ENCODE assay signal across 20 cellular contexts in genomic region chr11:95266751-95267374, GRCh38. TPM values are rescaled to one million over a fixed set of nuclear protein-coding genes. Genes with fewer than 3 reads are reported as not detected.
DNase-seq lines count a peak whose midpoint lies in the region; ATAC-seq, FAIRE-seq and TF ChIP-seq lines count a peak whose summit lies in the region.
"Had no signal": no experiment of that assay in that cellular context is flagged by ENCODE, and none has a peak within 500 bp of the region (broad histone marks: within the 10 kb centered on the region; RNA-seq: fewer than 3 reads in every experiment).

No MANE protein-coding gene starts in this region.

- BruUV-seq in mammary epithelial cell (replicated peaks; lab: Mats Ljungman, UMichigan), result no TSS peak

- CTCF ChIA-PET in mammary epithelial cell (lab: Charles Lee; ENCODE audit: low non-redundant PET), result no interaction called here

- peak; percentile 50 for DNase-seq in GM03348 (ENCODE audit: low spot score)
- DNase-seq in astrocyte of the hippocampus (ENCODE audit: low read depth, low spot score), result peak; percentile 40
- DNase-seq in hepatocyte (ENCODE audit: low spot score), result no peak
- DNase-seq in sigmoid colon, result peak; percentile 78
- DNase-seq in GM19239 (ENCODE audit: insufficient read length, low spot score), result no peak
- DNase-seq in mammary epithelial cell, result no peak
- DNase-seq: activated CD4-positive, alpha-beta T cell treated with anti-CD3 and anti-CD28 coated beads, Interleukin-2, amount 50 U/mL, for 1 hour; hypothalamus; left colon; NCI-H1694 treated with DMSO at 0.1 percent for 48 hours; NCI-H524; PC-3 had no signal

- in situ Hi-C loops in mammary epithelial cell (cut with MboI; ENCODE audit: low sequenced_read_pairs in 2 of 2), result no loop called here

- intact Hi-C loops in sigmoid colon (cut with DNase I), result no loop called here
- intact Hi-C loops in mammary epithelial cell (cut with micrococcal nuclease), result no loop called here

- dilution Hi-C loops in mammary epithelial cell (cut with HindIII; ENCODE audit: low sequenced_read_pairs), result no loop called here

- FAIRE-seq in GM19239 (lab: Jason Lieb, UNC), result no peak
- FAIRE-seq: colon, HTR-8/SVneo had no signal

- no peak overlapping the region for H3K9ac ChIP-seq in mammary epithelial cell (ENCODE audit: insufficient read depth, low read length)
- H3K9ac ChIP-seq: BLaER1 had no signal

- no peaks in the 10 kb centered on the region for H3K9me2 ChIP-seq in hepatocyte (replicated peaks; ENCODE audit: insufficient read depth)

- no peak overlapping the region for H3K4me3 ChIP-seq in hepatocyte
- no peak overlapping the region for H3K4me3 ChIP-seq in sigmoid colon
- H3K4me3 ChIP-seq in mammary epithelial cell (replicated peaks in 1 of 3; ENCODE audit: insufficient read depth in 1 of 3, low read depth in 2 of 3, low read length in 3 of 3), result no peak overlapping the region
- H3K4me3 ChIP-seq: BLaER1, HAP-1, SK-N-MC had no signal

- H2AFZ ChIP-seq in hepatocyte (no peak overlapping the region), mammary epithelial cell (ENCODE audit: low read depth, low read length) (no peak overlapping the region)

- H3K27ac ChIP-seq in hepatocyte (no peak overlapping the region), sigmoid colon (peak overlapping the region; percentile 5 to 66 (median 44)), mammary epithelial cell (ENCODE audit: insufficient read depth, low read depth, low read length) (no peak overlapping the region)
- H3K27ac ChIP-seq: BLaER1, epithelial cell of prostate, SK-N-MC had no signal

- H4K20me1 ChIP-seq in hepatocyte (ENCODE audit: insufficient read depth, poor library complexity, severe bottlenecking) (no peaks in the 10 kb centered on the region), mammary epithelial cell (ENCODE audit: insufficient read depth, low read length) (no peaks in the 10 kb centered on the region)
- H4K20me1 ChIP-seq: BLaER1 had no signal

- no peaks in the 10 kb centered on the region for H3K9me3 ChIP-seq in hepatocyte (ENCODE audit: low read depth)
- no peaks in the 10 kb centered on the region for H3K9me3 ChIP-seq in sigmoid colon
- H3K9me3 ChIP-seq in mammary epithelial cell (replicated peaks; ENCODE audit: insufficient read depth, low read length), result no peaks in the 10 kb centered on the region
- H3K9me3 ChIP-seq: BLaER1, HAP-1 had no signal

- H3K27me3 ChIP-seq in hepatocyte, result no peaks in the 10 kb centered on the region
- no peaks in the 10 kb centered on the region for H3K27me3 ChIP-seq in sigmoid colon
- no peaks in the 10 kb centered on the region for H3K27me3 ChIP-seq in mammary epithelial cell (ENCODE audit: insufficient read depth, low read length)
- H3K27me3 ChIP-seq: BLaER1 had no signal

- H3K4me2 ChIP-seq in hepatocyte (peak overlapping the region; percentile 30), mammary epithelial cell (ENCODE audit: insufficient read depth, low read depth, low read length) (no peak overlapping the region)
- H3K4me2 ChIP-seq: BLaER1 had no signal

- peak in 3 of 4 donors; percentile 10 to 74 (median 67) for TF ChIP-seq EP300 in sigmoid colon (IDR thresholded peaks at IDR 0.05)

- WGBS in hepatocyte (ENCODE audit: low lambda C conversion rate, missing lambda C conversion rate), result 74% methylated on average over 6 of the region's 6 CpGs
- WGBS in sigmoid colon, 2 donors, result 74 to 87% methylated on average over 6 of the region's 6 CpGs
- 89% methylated on average over 6 of the region's 6 CpGs for WGBS in mammary epithelial cell (ENCODE audit: low coverage, missing lambda C conversion rate)

- H3K79me2 ChIP-seq in hepatocyte, result no peaks in the 10 kb centered on the region
- H3K79me2 ChIP-seq in mammary epithelial cell (ENCODE audit: insufficient read depth, low read length), result no peaks in the 10 kb centered on the region

- H3K36me3 ChIP-seq in hepatocyte (replicated peaks; ENCODE audit: insufficient read depth, low read depth) (no peaks in the 10 kb centered on the region), sigmoid colon (no peaks in the 10 kb centered on the region), mammary epithelial cell (ENCODE audit: insufficient read depth, low read length) (peaks cover 1% of the 10 kb centered on the region)
- H3K36me3 ChIP-seq: BLaER1, HAP-1 had no signal

- no peaks in the 10 kb centered on the region for H3K4me1 ChIP-seq in hepatocyte (ENCODE audit: insufficient read depth)
- H3K4me1 ChIP-seq in sigmoid colon, result peaks cover 0 to 22% (median 19%) of the 10 kb centered on the region in 4 donors
- H3K4me1 ChIP-seq in mammary epithelial cell (ENCODE audit: insufficient read depth, low read length), result no peaks in the 10 kb centered on the region
- H3K4me1 ChIP-seq: HAP-1 had no signal

- ATAC-seq in HG03442 (IDR thresholded peaks at IDR 0.05; ENCODE audit: unreplicated experiment), result no peak
- no peak for ATAC-seq in GM21786 (IDR thresholded peaks at IDR 0.05; ENCODE audit: unreplicated experiment)
- ATAC-seq: left colon, PC-3 had no signal

- TF ChIP-seq POLR2A in sigmoid colon (IDR thresholded peaks at IDR 0.05), result no peak

- TF ChIP-seq CTCF in hepatocyte (IDR thresholded peaks at IDR 0.05; ENCODE audit: poor library complexity) (no peak), sigmoid colon (IDR thresholded peaks at IDR 0.05) (no peak), mammary epithelial cell (conservative IDR thresholded peaks at IDR 0.05 in 1 of 2, IDR thresholded peaks at IDR 0.05 in 1 of 2; ENCODE audit: extremely low read depth in 1 of 2, insufficient read depth in 1 of 2, low read depth in 1 of 2, low read length in 2 of 2) (no peak)

RNA-seq across cellular contexts. Expression of gene SESN3, which starts 35.9 kb away (rescaled TPM):
- total RNA-seq in hepatocyte, result 106 and 107 TPM in 2 replicates
- 8.1 and 8.9 TPM in 2 replicates for polyA plus RNA-seq in hepatocyte
- total RNA-seq in sigmoid colon, result 10 to 100 TPM in 3 of 4 donors, 1 to 10 TPM in 1; 8.7 to 20.8 (median 16.6) TPM
- polyA plus RNA-seq in sigmoid colon, result 1 to 10 TPM; 2.1 to 6.4 (median 3.6) TPM
- total RNA-seq in mammary epithelial cell, result 100 to 1,000 TPM in 1 of 2 donors, 10 to 100 TPM in 1; 36.5 to 184 TPM
- 9.8 TPM for polyA plus RNA-seq in mammary epithelial cell
- 43.3 TPM for polyA minus RNA-seq in mammary epithelial cell

Comparison
In these comparisons a context has a peak if more than half of its experiments do, and no peak if none do; other contexts are left out.
1. DNase-seq: peak in GM03348 (single experiment), astrocyte of the hippocampus (single experiment) and sigmoid colon (single experiment); none in hepatocyte (single experiment), GM19239 (single experiment) and mammary epithelial cell (single experiment).
2. H3K27ac ChIP-seq: peak in sigmoid colon (4 of 4); none in hepatocyte (single experiment) and mammary epithelial cell (single experiment).